ENCODE assay signal across 11 cellular contexts in the genomic region with DNA sequence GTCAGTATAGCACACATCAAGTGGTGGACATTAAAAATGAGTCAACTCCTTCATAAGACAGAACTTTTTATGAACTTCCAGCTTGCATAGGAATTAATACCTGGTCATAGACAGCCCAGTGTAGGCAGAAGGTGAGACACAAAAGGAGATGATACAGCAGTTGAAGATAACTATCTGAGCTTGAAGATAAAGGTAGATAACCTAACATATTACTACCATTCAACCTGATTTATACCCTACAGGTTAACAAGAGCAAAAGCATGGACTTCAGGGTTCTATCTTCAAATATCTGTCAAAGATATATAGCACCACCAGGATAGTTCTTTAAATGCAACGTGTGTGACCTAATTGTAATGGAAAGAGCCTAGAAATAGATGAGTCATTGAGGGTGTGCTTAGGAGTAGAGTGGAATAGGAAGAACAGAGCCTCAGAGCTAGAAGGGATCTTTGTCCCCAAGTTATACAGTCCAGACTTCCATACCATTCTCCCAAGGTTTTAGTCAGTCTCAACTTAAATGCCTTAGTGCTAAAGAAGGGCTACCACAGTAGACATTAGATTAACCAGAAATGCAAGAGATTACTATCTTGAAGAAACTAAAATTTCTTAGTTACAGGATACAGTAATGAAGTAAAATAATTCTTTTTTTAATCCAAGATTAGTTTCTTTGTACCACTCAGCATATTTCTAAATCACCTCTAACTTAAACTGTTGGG. TPM values are rescaled to one million over a fixed set of nuclear protein-coding genes. Genes with fewer than 3 reads are reported as not detected.
DNase-seq lines count a peak whose midpoint lies in the region; ATAC-seq, FAIRE-seq and TF ChIP-seq lines count a peak whose summit lies in the region.
"Had no signal": no experiment of that assay in that cellular context is flagged by ENCODE, and none has a peak within 500 bp of the region (broad histone marks: within the 10 kb centered on the region; RNA-seq: fewer than 3 reads in every experiment).

No MANE protein-coding gene starts in this region.

- H3K27ac Mint-ChIP-seq in activated CD4-positive, alpha-beta T cell treated with anti-CD3 and anti-CD28 coated beads for 36 hours: peak overlapping the region; percentile 7
- H3K27ac Mint-ChIP-seq in activated CD4-positive, alpha-beta T cell treated with anti-CD3 and anti-CD28 coated beads, Interleukin-2, amount 10 ng/mL, durations not matched to agents 7 days and 5 days: no peak overlapping the region

- no peak overlapping the region for H2AFZ ChIP-seq in MM.1S (ENCODE audit: low read length)

- no peaks in the 10 kb centered on the region for H3K27me3 Mint-ChIP-seq in activated CD4-positive, alpha-beta T cell treated with anti-CD3 and anti-CD28 coated beads for 36 hours
- no peaks in the 10 kb centered on the region for H3K27me3 Mint-ChIP-seq in activated CD4-positive, alpha-beta T cell treated with anti-CD3 and anti-CD28 coated beads, Interleukin-2, amount 10 ng/mL, durations not matched to agents 7 days and 5 days

- H3K4me3 ChIP-seq in small intestine (ENCODE audit: low read depth in 1 of 2, low read length in 2 of 2) (no peak overlapping the region), MM.1S (ENCODE audit: low read length) (no peak overlapping the region)

- CTCF ChIA-PET in activated CD4-positive, alpha-beta T cell treated with anti-CD3 and anti-CD28 coated beads for 36 hours (lab: Charles Lee): interaction anchor here (0.7 to 1.9 kb wide), 4 partner anchors 9 to 129 kb away, joined by 3 to 7 read pairs (median 4); a partner anchor contains a TSS
- CTCF ChIA-PET in activated CD4-positive, alpha-beta T cell treated with anti-CD3 and anti-CD28 coated beads, Interleukin-2, amount 10 ng/mL, durations not matched to agents 7 days and 5 days (lab: Charles Lee): interaction anchor here (1.0 to 1.9 kb wide), 2 partner anchors 9 to 16 kb away, joined by 4 to 7 read pairs; a partner anchor contains a TSS

- no peak for FAIRE-seq in small intestine (lab: Jason Lieb, UNC)

- 14 to 32% (median 19%) methylated on average over 1 of the region's 1 CpG for WGBS in small intestine, 3 donors

- no peak overlapping the region for H3K4me3 Mint-ChIP-seq in activated CD4-positive, alpha-beta T cell treated with anti-CD3 and anti-CD28 coated beads for 36 hours
- H3K4me3 Mint-ChIP-seq in activated CD4-positive, alpha-beta T cell treated with anti-CD3 and anti-CD28 coated beads, Interleukin-2, amount 10 ng/mL, durations not matched to agents 7 days and 5 days: no peak overlapping the region

- H3F3A ChIP-seq in MM.1S (ENCODE audit: insufficient read depth, low read length): no peaks in the 10 kb centered on the region; the same call in 1 of the 2 replicates

- no peak for DNase-seq in activated CD4-positive, alpha-beta T cell treated with anti-CD3 and anti-CD28 coated beads for 36 hours
- DNase-seq in activated CD4-positive, alpha-beta T cell treated with anti-CD3 and anti-CD28 coated beads, Interleukin-2, amount 10 ng/mL, durations not matched to agents 7 days and 5 days: no peak
- DNase-seq in RKO (ENCODE audit: low spot score) (peak; percentile 77), erythroblast (lab: John Stamatoyannopoulos, UW) (peak; percentile 45 to 59), small intestine (peak; percentile 85), NCI-H774 (lab: John Stamatoyannopoulos, UW) (no peak), T-helper 9 cell (no peak), MM.1S (no peak)
- DNase-seq: NCI-H1694 treated with DMSO at 0.1 percent for 48 hours, posterior cingulate gyrus, SHP77 had no signal

- TF ChIP-seq CTCF in MM.1S (IDR thresholded peaks at IDR 0.05; ENCODE audit: low read length): no peak

- TF ChIP-seq POLR2A in erythroblast (IDR thresholded peaks at IDR 0.05; ENCODE audit: low read length): no peak

- H3K9me3 ChIP-seq in small intestine (ENCODE audit: control insufficient read depth, low read depth) (no peaks in the 10 kb centered on the region), MM.1S (replicated peaks; ENCODE audit: insufficient read depth, low read length) (no peaks in the 10 kb centered on the region)

- peak; percentile 63 for ATAC-seq in activated CD4-positive, alpha-beta T cell treated with anti-CD3 and anti-CD28 coated beads for 36 hours

- H3K9ac ChIP-seq in MM.1S (ENCODE audit: low read length): no peak overlapping the region

- H3K27ac ChIP-seq in small intestine (ENCODE audit: low read depth in 1 of 2, low read length in 1 of 2) (no peak overlapping the region), MM.1S (ENCODE audit: low read length) (no peak overlapping the region)

- H3K36me3 ChIP-seq in small intestine (ENCODE audit: control insufficient read depth in 2 of 2, insufficient read depth in 2 of 2, low read length in 2 of 2): peaks cover 0 to 4% of the 10 kb centered on the region in 2 donors
- peaks cover 3% of the 10 kb centered on the region; the same call in 1 of the 2 replicates for H3K36me3 ChIP-seq in MM.1S (replicated peaks; ENCODE audit: insufficient read depth, low read length)

- H4K20me1 ChIP-seq in MM.1S (ENCODE audit: insufficient read depth, low read length): peaks cover 33% of the 10 kb centered on the region

- no peaks in the 10 kb centered on the region for H3K27me3 ChIP-seq in small intestine (ENCODE audit: control insufficient read depth in 2 of 2, insufficient read depth in 2 of 2, low read length in 2 of 2)
- no peaks in the 10 kb centered on the region for H3K27me3 ChIP-seq in MM.1S (replicated peaks; ENCODE audit: insufficient read depth, low read length)

- H3K4me2 ChIP-seq in MM.1S (ENCODE audit: low read depth, low read length): no peak overlapping the region

- no peaks in the 10 kb centered on the region for H3K9me3 Mint-ChIP-seq in activated CD4-positive, alpha-beta T cell treated with anti-CD3 and anti-CD28 coated beads for 36 hours (ENCODE audit: low read depth)
- H3K9me3 Mint-ChIP-seq in activated CD4-positive, alpha-beta T cell treated with anti-CD3 and anti-CD28 coated beads, Interleukin-2, amount 10 ng/mL, durations not matched to agents 7 days and 5 days: no peaks in the 10 kb centered on the region

- H3K4me1 Mint-ChIP-seq in activated CD4-positive, alpha-beta T cell treated with anti-CD3 and anti-CD28 coated beads for 36 hours: peaks cover 62% of the 10 kb centered on the region
- H3K4me1 Mint-ChIP-seq in activated CD4-positive, alpha-beta T cell treated with anti-CD3 and anti-CD28 coated beads, Interleukin-2, amount 10 ng/mL, durations not matched to agents 7 days and 5 days: peaks cover 61% of the 10 kb centered on the region

- intact Hi-C loops in activated CD4-positive, alpha-beta T cell treated with anti-CD3 and anti-CD28 coated beads for 36 hours (cut with DNase I, micrococcal nuclease): no loop called here

- no peaks in the 10 kb centered on the region for H3K9me2 ChIP-seq in MM.1S (replicated peaks; ENCODE audit: insufficient read depth, low read length)

- H3K4me1 ChIP-seq in small intestine (ENCODE audit: control insufficient read depth in 2 of 2, insufficient read depth in 1 of 2, low read depth in 1 of 2, low read length in 1 of 2) (peaks cover 2 to 5% of the 10 kb centered on the region in 2 donors), MM.1S (ENCODE audit: low read length) (peaks cover 4% of the 10 kb centered on the region; the same call in 1 of the 2 replicates)

- H3K79me2 ChIP-seq in MM.1S (ENCODE audit: low read length): peaks cover 91% of the 10 kb centered on the region

- POLR2A ChIA-PET in activated CD4-positive, alpha-beta T cell treated with anti-CD3 and anti-CD28 coated beads for 36 hours (lab: Charles Lee): interaction anchor here (0.6 kb wide), 2 partner anchors 10 to 127 kb away, joined by 3 read pairs; no protein-coding TSS in a partner anchor
- POLR2A ChIA-PET in activated CD4-positive, alpha-beta T cell treated with anti-CD3 and anti-CD28 coated beads, Interleukin-2, amount 10 ng/mL, durations not matched to agents 7 days and 5 days (lab: Charles Lee): interaction anchor here (0.6 kb wide), 1 partner anchor 64 kb away, joined by 5 read pairs; no protein-coding TSS in a partner anchor

- H3K36me3 Mint-ChIP-seq in activated CD4-positive, alpha-beta T cell treated with anti-CD3 and anti-CD28 coated beads for 36 hours (ENCODE audit: low read depth): peaks cover 40% of the 10 kb centered on the region
- H3K36me3 Mint-ChIP-seq in activated CD4-positive, alpha-beta T cell treated with anti-CD3 and anti-CD28 coated beads, Interleukin-2, amount 10 ng/mL, durations not matched to agents 7 days and 5 days (ENCODE audit: low read depth): peaks cover 47% of the 10 kb centered on the region

RNA-seq across cellular contexts. Expression of a gene that starts 9.2 kb away (rescaled TPM):
- 10 to 100 TPM; 27.5 to 34.7 TPM for total RNA-seq in activated CD4-positive, alpha-beta T cell treated with anti-CD3 and anti-CD28 coated beads for 36 hours
- 10 to 100 TPM; 43.6 to 50.7 TPM for total RNA-seq in activated CD4-positive, alpha-beta T cell treated with anti-CD3 and anti-CD28 coated beads, Interleukin-2, amount 10 ng/mL, durations not matched to agents 7 days and 5 days
- polyA plus RNA-seq in small intestine: 1 to 10 TPM; 6.2 to 8.5 (median 6.2) TPM

Comparison
In these comparisons a context has a peak if more than half of its experiments do, and no peak if none do; other contexts are left out.
1. DNase-seq: peak in RKO (single experiment), erythroblast (2 of 2) and small intestine (single experiment); none in activated CD4-positive, alpha-beta T cell treated with anti-CD3 and anti-CD28 coated beads for 36 hours (single experiment), activated CD4-positive, alpha-beta T cell treated with anti-CD3 and anti-CD28 coated beads, Interleukin-2, amount 10 ng/mL, durations not matched to agents 7 days and 5 days (single experiment), NCI-H774 (single experiment), T-helper 9 cell (single experiment) and MM.1S (single experiment).